In the genomic region with DNA sequence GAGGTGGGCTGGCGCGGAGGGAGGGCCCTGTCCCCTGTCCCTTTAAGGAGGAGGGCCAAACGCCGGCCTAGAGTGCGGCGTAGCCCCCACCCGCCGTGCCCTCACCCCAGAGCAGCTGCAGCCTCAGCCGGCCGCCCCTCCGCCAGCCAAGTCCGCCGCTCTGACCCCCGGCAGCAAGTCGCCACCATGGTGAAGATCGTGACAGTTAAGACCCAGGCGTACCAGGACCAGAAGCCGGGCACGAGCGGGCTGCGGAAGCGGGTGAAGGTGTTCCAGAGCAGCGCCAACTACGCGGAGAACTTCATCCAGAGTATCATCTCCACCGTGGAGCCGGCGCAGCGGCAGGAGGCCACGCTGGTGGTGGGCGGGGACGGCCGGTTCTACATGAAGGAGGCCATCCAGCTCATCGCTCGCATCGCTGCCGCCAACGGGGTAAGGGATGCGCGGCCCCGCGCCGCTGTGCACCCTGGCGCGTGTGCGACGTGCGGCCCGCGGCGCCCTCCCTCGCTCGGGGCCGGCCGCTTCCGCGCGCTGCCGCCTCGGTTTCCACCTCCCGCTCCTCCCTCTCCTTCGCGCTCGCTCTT, we compare ENCODE assay signal across 1 cellular context.
TF ChIP-seq lines count a peak whose summit lies in the region.

TSS of gene PGM1 (plus strand) at position 109 of the 584 bp plus-strand sequence. CDS start at position 187, 78 bp downstream.

TF ChIP-seq in K562, 482 proteins besides CTCF, POLR2A, EP300 and RAD21 (continued from another document):
- TF ChIP-seq, protein P1, sequence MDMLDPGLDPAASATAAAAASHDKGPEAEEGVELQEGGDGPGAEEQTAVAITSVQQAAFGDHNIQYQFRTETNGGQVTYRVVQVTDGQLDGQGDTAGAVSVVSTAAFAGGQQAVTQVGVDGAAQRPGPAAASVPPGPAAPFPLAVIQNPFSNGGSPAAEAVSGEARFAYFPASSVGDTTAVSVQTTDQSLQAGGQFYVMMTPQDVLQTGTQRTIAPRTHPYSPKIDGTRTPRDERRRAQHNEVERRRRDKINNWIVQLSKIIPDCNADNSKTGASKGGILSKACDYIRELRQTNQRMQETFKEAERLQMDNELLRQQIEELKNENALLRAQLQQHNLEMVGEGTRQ (CRISPR knock-in tag; IDR thresholded peaks at IDR 0.05) = no peak
- no peak for TF ChIP-seq TOE1 (IDR thresholded peaks at IDR 0.05; ENCODE audit: borderline replicate concordance)
- TF ChIP-seq TOE1 (CRISPR knock-in tag; IDR thresholded peaks at IDR 0.05; ENCODE audit: borderline replicate concordance, low read depth) = no peak
- TF ChIP-seq RBM39 (optimal IDR thresholded peaks at IDR 0.05; ENCODE audit: low read depth, low read length) = no peak
- no peak for TF ChIP-seq MCM5 (IDR thresholded peaks at IDR 0.05; ENCODE audit: low read depth)
- TF ChIP-seq HMGXB4 (CRISPR knock-in tag; IDR thresholded peaks at IDR 0.05) = no peak
- no peak for TF ChIP-seq STAT5A (IDR thresholded peaks at IDR 0.05; ENCODE audit: borderline replicate concordance, low read length)
- TF ChIP-seq DNMT1 (IDR thresholded peaks at IDR 0.05) = no peak
- no peak for TF ChIP-seq CCNT2 (IDR thresholded peaks at IDR 0.05; ENCODE audit: borderline replicate concordance, extremely low read depth, insufficient read length, low read depth, low read length)
- no peak for TF ChIP-seq MTA1 (IDR thresholded peaks at IDR 0.05; ENCODE audit: borderline replicate concordance)
- no peak for TF ChIP-seq LARP7 (IDR thresholded peaks at IDR 0.05)
